In genomic region chr13:40508112-40508511, GRCh38 we compare ENCODE assay signal across 10 cellular contexts.
A peak's percentile ranks its signal among the peaks of the same experiment; 100 is the strongest.
DNase-seq lines count a peak whose midpoint lies in the region; ATAC-seq and TF ChIP-seq lines count a peak whose summit lies in the region.
"Had no signal": no experiment of that assay in that cellular context is flagged by ENCODE, and none has a peak within 500 bp of the region (broad histone marks: within the 10 kb centered on the region; RNA-seq: fewer than 3 reads in every experiment).

No MANE protein-coding gene starts in this region.

- TF ChIP-seq CTCF in right atrium auricular region (IDR thresholded peaks at IDR 0.05) (no peak), Calu3 (IDR thresholded peaks at IDR 0.05; ENCODE audit: unreplicated experiment) (no peak), progenitor cell of endocrine pancreas (IDR thresholded peaks at IDR 0.05; ENCODE audit: unreplicated experiment) (no peak)

- H3K27ac ChIP-seq in right atrium auricular region (peak overlapping the region; percentile 39 to 76), skin epidermis (peak overlapping the region in 14 of 21 experiments; percentile 6 to 77 (median 50))

- peaks cover 0 to 19% of the 10 kb centered on the region in 2 donors for H3K4me1 ChIP-seq in right atrium auricular region

- H3K36me3 ChIP-seq in right atrium auricular region: no peaks in the 10 kb centered on the region

- no TSS peak for BruUV-seq in Calu3 (replicated peaks; lab: Mats Ljungman, UMichigan)

- no peak for ATAC-seq in HG03354 (IDR thresholded peaks at IDR 0.05; ENCODE audit: poor library complexity, severe bottlenecking, unreplicated experiment)

- H3K4me3 Mint-ChIP-seq in Calu3 (ENCODE audit: low read depth, unreplicated experiment) (no peak overlapping the region), progenitor cell of endocrine pancreas (ENCODE audit: low read depth) (no peak overlapping the region)
- H3K4me3 Mint-ChIP-seq: neural crest cell had no signal

- intact Hi-C loops in Calu3 (cut with micrococcal nuclease; ENCODE audit: unreplicated experiment): no loop called here

- no peaks in the 10 kb centered on the region for H3K36me3 Mint-ChIP-seq in Calu3 (ENCODE audit: insufficient read depth, unreplicated experiment)
- no peaks in the 10 kb centered on the region for H3K36me3 Mint-ChIP-seq in progenitor cell of endocrine pancreas (ENCODE audit: insufficient read depth)

- H3K9me3 Mint-ChIP-seq in Calu3 (ENCODE audit: low read depth, unreplicated experiment): no peaks in the 10 kb centered on the region
- H3K9me3 Mint-ChIP-seq in progenitor cell of endocrine pancreas (ENCODE audit: low read depth): peaks cover 3% of the 10 kb centered on the region

- no peaks in the 10 kb centered on the region for H3K4me1 Mint-ChIP-seq in Calu3 (ENCODE audit: low read depth, unreplicated experiment)
- H3K4me1 Mint-ChIP-seq in progenitor cell of endocrine pancreas (ENCODE audit: low read depth): no peaks in the 10 kb centered on the region

- peak; percentile 27 for DNase-seq in GM03348 (ENCODE audit: low spot score)
- DNase-seq in astrocyte of the hippocampus (ENCODE audit: low read depth, low spot score): peak; percentile 72
- no peak for DNase-seq in right atrium auricular region (ENCODE audit: low spot score)
- DNase-seq in Calu3: no peak
- no peak for DNase-seq in cerebellar nuclear complex (lab: John Stamatoyannopoulos, UW)
- DNase-seq in progenitor cell of endocrine pancreas (ENCODE audit: low spot score, unreplicated experiment): no peak
- DNase-seq: activated gamma-delta T cell treated with Interleukin-2 at 50 U/mL for 16 hours had no signal

- H3K27me3 ChIP-seq in right atrium auricular region: no peaks in the 10 kb centered on the region

- no peak overlapping the region for H3K4me3 ChIP-seq in right atrium auricular region
- no peak overlapping the region for H3K4me3 ChIP-seq in skin epidermis

- H3K9me3 ChIP-seq in right atrium auricular region: no peaks in the 10 kb centered on the region

- no peaks in the 10 kb centered on the region for H3K27me3 Mint-ChIP-seq in Calu3 (ENCODE audit: unreplicated experiment)
- no peaks in the 10 kb centered on the region for H3K27me3 Mint-ChIP-seq in progenitor cell of endocrine pancreas

- CTCF ChIA-PET in Calu3 (lab: Charles Lee): no interaction called here

- H3K27ac Mint-ChIP-seq in Calu3 (ENCODE audit: unreplicated experiment) (no peak overlapping the region), progenitor cell of endocrine pancreas (no peak overlapping the region)

Comparison
In these comparisons a context has a peak if more than half of its experiments do, and no peak if none do; other contexts are left out.
1. DNase-seq: peak in GM03348 (single experiment) and astrocyte of the hippocampus (single experiment); none in right atrium auricular region (single experiment), Calu3 (single experiment), cerebellar nuclear complex (0 of 2) and progenitor cell of endocrine pancreas (single experiment).